ENCODE assay signal across 18 cellular contexts in the genomic region with DNA sequence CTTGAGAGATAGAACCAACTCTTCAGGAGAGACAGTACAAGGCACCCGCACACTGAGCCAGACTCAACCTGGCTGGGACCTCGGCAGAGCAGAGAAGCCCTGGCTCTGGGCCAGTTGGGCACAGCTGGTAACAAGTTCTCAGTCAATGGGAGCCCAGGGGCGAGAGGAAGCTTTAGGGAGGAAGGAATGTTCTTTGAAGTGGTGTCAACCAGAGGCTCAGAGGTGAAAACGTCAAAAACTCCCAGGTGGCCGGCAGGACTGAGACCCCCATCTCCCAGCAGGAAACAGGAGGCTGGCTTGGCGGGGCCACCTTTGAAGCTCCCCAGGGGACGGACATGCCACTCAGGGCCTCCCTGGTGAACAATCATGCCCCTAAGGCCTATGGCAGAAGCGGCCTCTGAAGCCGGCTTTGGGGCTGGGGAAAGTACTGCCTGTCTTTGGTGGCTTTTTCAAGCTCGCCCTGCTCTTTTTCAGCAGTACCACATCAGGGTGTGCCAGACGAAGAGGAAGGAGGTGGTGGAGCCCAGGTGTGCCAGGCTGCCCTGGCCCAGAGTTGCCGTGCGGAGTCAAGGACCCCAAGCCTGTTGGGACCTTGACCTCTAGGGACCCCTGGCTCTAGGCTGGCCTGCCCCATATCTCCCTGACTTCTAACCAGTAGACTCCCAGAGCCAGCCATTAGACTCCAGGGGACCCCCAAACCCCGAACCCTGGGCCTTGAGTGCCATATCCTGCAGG. TPM values are rescaled to one million over a fixed set of nuclear protein-coding genes. Genes with fewer than 3 reads are reported as not detected.
DNase-seq lines count a peak whose midpoint lies in the region; ATAC-seq and TF ChIP-seq lines count a peak whose summit lies in the region.
"Had no signal": no experiment of that assay in that cellular context is flagged by ENCODE, and none has a peak within 500 bp of the region (broad histone marks: within the 10 kb centered on the region; RNA-seq: fewer than 3 reads in every experiment).

No MANE protein-coding gene starts in this region.

- H3K4me3 ChIP-seq in RWPE2 (ENCODE audit: severe bottlenecking): no peak overlapping the region
- H3K4me3 ChIP-seq: adrenal gland, transverse colon had no signal

- DNase-seq in NCI-H2081 (lab: John Stamatoyannopoulos, UW): peak; percentile 29 to 77
- DNase-seq in NCI-H2081 treated with DMSO at 0.1 percent for 48 hours (lab: John Stamatoyannopoulos, UW): no peak
- DNase-seq in NCI-H1694 (lab: John Stamatoyannopoulos, UW): peak; percentile 90
- peak; percentile 55 for DNase-seq in RWPE2 (ENCODE audit: low spot score)
- DNase-seq in myocyte (ENCODE audit: low read depth): peak; percentile 11
- DNase-seq in superior temporal gyrus (ENCODE audit: extremely low spot score): no peak
- DNase-seq in epidermal melanocyte (ENCODE audit: insufficient read length, low spot score): no peak
- DNase-seq: activated CD4-positive, alpha-beta T cell treated with anti-CD3 and anti-CD28 coated beads, Interleukin-2, amount 50 U/mL, for 4 hours; adrenal gland; stimulated activated CD4-positive, alpha-beta T cell treated with anti-CD3 and anti-CD28 coated beads, Interleukin-4, amount 100 ng/mL, for 24 hours; transverse colon had no signal

- no peak for ATAC-seq in RWPE2 (ENCODE audit: low read depth)
- ATAC-seq in GM21447 (IDR thresholded peaks at IDR 0.05; ENCODE audit: unreplicated experiment): no peak
- ATAC-seq: sciatic nerve had no signal

- no peaks in the 10 kb centered on the region for H3K36me3 ChIP-seq in RWPE2 (ENCODE audit: low read depth)
- H3K36me3 ChIP-seq: adrenal gland, transverse colon had no signal

- no peak overlapping the region for H3K27ac ChIP-seq in RWPE2 (ENCODE audit: poor library complexity, severe bottlenecking)
- H3K27ac ChIP-seq: adrenal gland, transverse colon had no signal

- no peaks in the 10 kb centered on the region for H3K9me3 ChIP-seq in RWPE2 (ENCODE audit: severe bottlenecking)
- H3K9me3 ChIP-seq: adrenal gland, Caco-2, transverse colon had no signal

- peaks cover 13% of the 10 kb centered on the region for H3K27me3 ChIP-seq in RWPE2 (ENCODE audit: insufficient read depth, poor library complexity, severe bottlenecking)
- H3K27me3 ChIP-seq: adrenal gland had no signal

- TF ChIP-seq CTCF in RWPE2 (IDR thresholded peaks at IDR 0.05; ENCODE audit: poor library complexity, severe bottlenecking): no peak

- H3K4me1 ChIP-seq in RWPE2 (ENCODE audit: insufficient read depth, poor library complexity, severe bottlenecking): no peaks in the 10 kb centered on the region
- H3K4me1 ChIP-seq: adrenal gland, Caco-2, transverse colon had no signal

RNA-seq across cellular contexts. Expression of a gene that starts 16.7 kb away (rescaled TPM):
- not detected in 2 replicates for total RNA-seq in myocyte
- polyA plus RNA-seq in myocyte (2012): not detected
- total RNA-seq: adrenal gland, Caco-2, frontal cortex, H4, mesenteric fat pad, sciatic nerve, SK-MEL-5, transverse colon had no signal
- polyA plus RNA-seq: adrenal gland had no signal

Comparison
In these comparisons a context has a peak if more than half of its experiments do, and no peak if none do; other contexts are left out.
1. DNase-seq: peak in NCI-H2081 (2 of 2), NCI-H1694 (single experiment), RWPE2 (single experiment) and myocyte (single experiment); none in NCI-H2081 treated with DMSO at 0.1 percent for 48 hours (single experiment), superior temporal gyrus (single experiment) and epidermal melanocyte (single experiment).